8 cellular contexts compared by ENCODE assay signal in the genomic region with DNA sequence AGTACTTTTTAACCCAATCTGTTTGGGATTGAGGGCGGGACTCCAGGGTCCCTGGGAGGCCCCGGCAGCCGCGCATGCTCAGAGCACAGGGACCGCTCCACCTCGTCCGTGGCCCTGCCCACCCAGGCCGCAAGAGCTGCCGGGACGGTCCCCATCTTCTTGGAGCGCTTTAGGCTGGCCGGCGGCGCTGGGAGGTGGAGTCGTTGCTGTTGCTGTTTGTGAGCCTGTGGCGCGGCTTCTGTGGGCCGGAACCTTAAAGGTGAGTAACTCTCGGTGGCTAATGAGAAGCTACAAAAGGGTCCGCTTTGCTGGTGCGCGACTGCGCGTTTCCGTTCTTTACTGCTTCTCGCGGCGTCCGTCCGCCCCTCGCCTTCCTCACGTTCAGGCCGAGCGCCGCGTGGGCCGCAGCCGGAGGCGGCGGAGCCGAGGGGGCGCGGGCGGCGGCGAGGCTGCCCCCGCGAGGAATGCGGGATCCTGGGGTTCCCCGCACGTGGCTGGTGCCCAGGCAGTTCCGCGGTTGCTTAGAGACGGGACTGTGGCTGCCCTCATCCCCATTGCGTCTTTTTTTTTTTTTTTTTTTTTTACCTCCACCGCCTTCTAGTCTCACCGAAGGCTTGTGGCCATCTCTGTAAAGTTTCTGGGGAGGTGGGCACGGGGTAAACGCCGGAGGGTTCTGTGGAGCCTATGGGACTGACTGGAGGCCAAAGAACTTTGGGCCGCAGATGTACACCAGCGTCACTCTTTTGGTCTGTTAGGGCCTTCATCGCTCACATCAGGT.
DNase-seq lines count a peak whose midpoint lies in the region; ATAC-seq and TF ChIP-seq lines count a peak whose summit lies in the region.

A gene (plus strand): TSS at position 154 of the 778 bp plus-strand sequence. CDS start 2,090 bp downstream, outside the sequence.

- in situ Hi-C loops in GM18951 (cut with MboI; ENCODE audit: low sequenced_read_pairs, unreplicated experiment), result no loop called here

- peak; percentile 95 for ATAC-seq in HG03196 (IDR thresholded peaks at IDR 0.05; ENCODE audit: unreplicated experiment)
- peak; percentile 97 to 98 for ATAC-seq in activated CD4-positive, CD25-positive, alpha-beta regulatory T cell treated with anti-CD3 and anti-CD28 coated beads, Interleukin-2, amount 50 U/mL, for 24 hours

- peak; percentile 86 for TF ChIP-seq POLR2A in GM18951 (IDR thresholded peaks at IDR 0.05; ENCODE audit: extremely low read depth, insufficient read depth, insufficient read length)

- DNase-seq in AG08396 (ENCODE audit: low spot score) (peak; percentile 98), NCI-H446 (lab: John Stamatoyannopoulos, UW) (peak; percentile 86 to 95), cerebellar cortex (ENCODE audit: low spot score) (peak; percentile 94), islet precursor cell (peak; percentile 96)
- peak; percentile 89 to 97 (median 95) for DNase-seq in stimulated activated CD4-positive, alpha-beta T cell treated with anti-CD3 and anti-CD28 coated beads, Interleukin-12 subunit alpha, Interleukin-12 subunit beta, amount 100 ng/mL, for 48 hours (ENCODE audit: low read depth in 2 of 3, low spot score in 1 of 3)

Comparison
In these comparisons a context has a peak if more than half of its experiments do, and no peak if none do; other contexts are left out.
1. Peak in every context shown above with its lines: DNase-seq and ATAC-seq.